Comparison of ENCODE assay signal across 8 cellular contexts in the genomic region with DNA sequence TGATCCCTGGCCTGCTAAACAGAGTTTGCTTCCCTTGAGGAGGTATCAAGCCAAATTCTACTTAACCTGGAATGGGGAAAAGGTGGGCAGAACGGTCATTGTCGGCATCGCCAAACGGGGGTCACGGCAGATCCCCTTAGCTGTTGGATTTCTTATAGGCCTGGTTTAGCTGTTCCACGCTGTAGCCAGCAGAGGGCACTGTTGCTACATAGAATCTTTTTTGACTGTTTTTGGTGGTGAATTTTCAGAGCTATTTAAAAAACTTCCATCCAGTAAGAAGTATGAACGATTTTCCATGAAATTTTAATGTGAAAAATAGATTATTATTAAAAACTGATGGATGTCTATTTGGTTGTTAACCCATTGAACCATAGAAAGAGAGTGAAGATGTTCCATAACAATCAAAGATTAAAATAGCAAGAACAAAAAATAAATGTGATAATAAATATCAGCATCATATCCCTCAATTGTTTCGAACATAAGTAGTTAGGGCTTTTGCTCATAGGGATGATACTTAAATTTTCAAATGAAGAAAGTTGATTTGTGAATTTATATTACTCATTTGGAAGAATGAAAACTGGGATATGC. TPM values are rescaled to one million over a fixed set of nuclear protein-coding genes. Genes with fewer than 3 reads are reported as not detected.
A peak's percentile ranks its signal among the peaks of the same experiment; 100 is the strongest.
DNase-seq lines count a peak whose midpoint lies in the region; ATAC-seq and TF ChIP-seq lines count a peak whose summit lies in the region.

No MANE protein-coding gene starts in this region.

- DNase-seq in CD4-positive, CD25-positive, alpha-beta regulatory T cell: peak; percentile 1 to 41 (median 41)
- DNase-seq in NCI-H2227 (lab: John Stamatoyannopoulos, UW; ENCODE audit: unreplicated experiment): peak; percentile 58
- peak; percentile 5 for DNase-seq in activated T-helper 1 cell treated with anti-CD3 and anti-CD28 coated beads, Interleukin-12 subunit alpha, Interleukin-12 subunit beta, Interleukin-2, Interleukin-4 antibody, amounts not matched to agents 30 ng/mL and 10 ng/mL and 1 ng/mL, durations not matched to agents 14 hours and 24 hours and 36 hours (ENCODE audit: low spot score)
- peak in 3 of 5 donors; percentile 10 to 31 (median 16) for DNase-seq in heart left ventricle
- DNase-seq in prostate gland (ENCODE audit: low spot score): no peak
- no peak for DNase-seq in NCI-H2081 treated with DMSO at 0.1 percent for 48 hours (lab: John Stamatoyannopoulos, UW)

- no peak overlapping the region for H3K4me3 ChIP-seq in CD4-positive, CD25-positive, alpha-beta regulatory T cell (ENCODE audit: low read depth, low read length)
- H3K4me3 ChIP-seq in heart left ventricle (peak overlapping the region in 7 of 12 donors; percentile 37 to 59 (median 50)), prostate gland (no peak overlapping the region)

- no peak overlapping the region for H3K27ac ChIP-seq in CD4-positive, CD25-positive, alpha-beta regulatory T cell (ENCODE audit: insufficient read depth, low read length, poor library complexity, severe bottlenecking)
- no peak overlapping the region for H3K27ac ChIP-seq in heart left ventricle
- H3K27ac ChIP-seq in prostate gland: no peak overlapping the region

- H3K36me3 ChIP-seq in CD4-positive, CD25-positive, alpha-beta regulatory T cell (ENCODE audit: control insufficient read depth, insufficient read depth, low read length): no peaks in the 10 kb centered on the region
- H3K36me3 ChIP-seq in heart left ventricle (no peaks in the 10 kb centered on the region), prostate gland (no peaks in the 10 kb centered on the region)

- no peaks in the 10 kb centered on the region for H3K4me1 Mint-ChIP-seq in CD4-positive, CD25-positive, alpha-beta regulatory T cell
- no peaks in the 10 kb centered on the region for H3K4me1 Mint-ChIP-seq in activated T-helper 1 cell treated with anti-CD3 and anti-CD28 coated beads, Interleukin-12 subunit alpha, Interleukin-12 subunit beta, Interleukin-2, Interleukin-4 antibody, amounts not matched to agents 30 ng/mL and 10 ng/mL and 1 ng/mL, durations not matched to agents 14 hours and 24 hours and 36 hours (ENCODE audit: low read depth)

- H3K27me3 ChIP-seq in CD4-positive, CD25-positive, alpha-beta regulatory T cell (ENCODE audit: control insufficient read depth, insufficient read depth, low read length): no peaks in the 10 kb centered on the region
- peaks cover 0 to 35% (median 0%) of the 10 kb centered on the region in 9 donors for H3K27me3 ChIP-seq in heart left ventricle
- H3K27me3 ChIP-seq in prostate gland (replicated peaks; ENCODE audit: insufficient read depth): no peaks in the 10 kb centered on the region

- 7 to 13% (median 12%) methylated on average over 8 of the region's 8 CpGs for WGBS in heart left ventricle, 4 donors
- WGBS in prostate gland: 9% methylated on average over 8 of the region's 8 CpGs

- ATAC-seq in CD4-positive, CD25-positive, alpha-beta regulatory T cell (ENCODE audit: low read depth in 2 of 2): no peak
- ATAC-seq in GM18868 (IDR thresholded peaks at IDR 0.05; ENCODE audit: unreplicated experiment) (peak; percentile 61), heart left ventricle (peak in 1 of 4 donors; percentile 51), GM21619 (IDR thresholded peaks at IDR 0.05; ENCODE audit: unreplicated experiment) (no peak)

- H3K9me3 Mint-ChIP-seq in CD4-positive, CD25-positive, alpha-beta regulatory T cell: peaks cover 0 to 1% (median 0%) of the 10 kb centered on the region in 7 donors
- H3K9me3 Mint-ChIP-seq in activated T-helper 1 cell treated with anti-CD3 and anti-CD28 coated beads, Interleukin-12 subunit alpha, Interleukin-12 subunit beta, Interleukin-2, Interleukin-4 antibody, amounts not matched to agents 30 ng/mL and 10 ng/mL and 1 ng/mL, durations not matched to agents 14 hours and 24 hours and 36 hours: no peaks in the 10 kb centered on the region

- TF ChIP-seq POLR2A in heart left ventricle (IDR thresholded peaks at IDR 0.05) (no peak), prostate gland (IDR thresholded peaks at IDR 0.05) (no peak)

- H3K27ac Mint-ChIP-seq in CD4-positive, CD25-positive, alpha-beta regulatory T cell: no peak overlapping the region
- H3K27ac Mint-ChIP-seq in activated T-helper 1 cell treated with anti-CD3 and anti-CD28 coated beads, Interleukin-12 subunit alpha, Interleukin-12 subunit beta, Interleukin-2, Interleukin-4 antibody, amounts not matched to agents 30 ng/mL and 10 ng/mL and 1 ng/mL, durations not matched to agents 14 hours and 24 hours and 36 hours: no peak overlapping the region

- peaks cover 6% of the 10 kb centered on the region for H3K27me3 Mint-ChIP-seq in CD4-positive, CD25-positive, alpha-beta regulatory T cell
- peaks cover 4% of the 10 kb centered on the region for H3K27me3 Mint-ChIP-seq in activated T-helper 1 cell treated with anti-CD3 and anti-CD28 coated beads, Interleukin-12 subunit alpha, Interleukin-12 subunit beta, Interleukin-2, Interleukin-4 antibody, amounts not matched to agents 30 ng/mL and 10 ng/mL and 1 ng/mL, durations not matched to agents 14 hours and 24 hours and 36 hours (ENCODE audit: insufficient read depth)

- intact Hi-C loops in activated T-helper 1 cell treated with anti-CD3 and anti-CD28 coated beads, Interleukin-12 subunit alpha, Interleukin-12 subunit beta, Interleukin-2, Interleukin-4 antibody, amounts not matched to agents 30 ng/mL and 10 ng/mL and 1 ng/mL, durations not matched to agents 14 hours and 24 hours and 36 hours (cut with micrococcal nuclease): loop anchor here (5.0 to 10.0 kb wide), 2 partner anchors 151 to 409 kb away; partner anchors contain the start of gene LDOC1
- intact Hi-C loops in heart left ventricle (cut with DNase I) (loop anchor here in 1 of 10 donors (10.0 kb wide), 1 partner anchor 509 kb away; no protein-coding TSS in a partner anchor), prostate gland (cut with DNase I) (no loop called here)

- no peaks in the 10 kb centered on the region for H3K9me3 ChIP-seq in CD4-positive, CD25-positive, alpha-beta regulatory T cell (ENCODE audit: control insufficient read depth in 2 of 2, low read length in 2 of 2)
- H3K9me3 ChIP-seq in heart left ventricle: no peaks in the 10 kb centered on the region
- no peaks in the 10 kb centered on the region for H3K9me3 ChIP-seq in prostate gland

- no peak overlapping the region for H3K4me3 Mint-ChIP-seq in CD4-positive, CD25-positive, alpha-beta regulatory T cell
- H3K4me3 Mint-ChIP-seq in activated T-helper 1 cell treated with anti-CD3 and anti-CD28 coated beads, Interleukin-12 subunit alpha, Interleukin-12 subunit beta, Interleukin-2, Interleukin-4 antibody, amounts not matched to agents 30 ng/mL and 10 ng/mL and 1 ng/mL, durations not matched to agents 14 hours and 24 hours and 36 hours: peak overlapping the region; percentile 28

- H3K4me1 ChIP-seq in CD4-positive, CD25-positive, alpha-beta regulatory T cell (ENCODE audit: control insufficient read depth, insufficient read depth, low read length, poor library complexity, severe bottlenecking): no peaks in the 10 kb centered on the region
- H3K4me1 ChIP-seq in heart left ventricle (no peaks in the 10 kb centered on the region), prostate gland (replicated peaks) (no peaks in the 10 kb centered on the region)

- no peaks in the 10 kb centered on the region for H3K36me3 Mint-ChIP-seq in CD4-positive, CD25-positive, alpha-beta regulatory T cell
- H3K36me3 Mint-ChIP-seq in activated T-helper 1 cell treated with anti-CD3 and anti-CD28 coated beads, Interleukin-12 subunit alpha, Interleukin-12 subunit beta, Interleukin-2, Interleukin-4 antibody, amounts not matched to agents 30 ng/mL and 10 ng/mL and 1 ng/mL, durations not matched to agents 14 hours and 24 hours and 36 hours (ENCODE audit: low read depth): no peaks in the 10 kb centered on the region

- peak; percentile 56 to 84 (median 70) for TF ChIP-seq CTCF in heart left ventricle (IDR thresholded peaks at IDR 0.05)
- TF ChIP-seq CTCF in prostate gland (IDR thresholded peaks at IDR 0.05): peak; percentile 16 to 51 (median 44)

RNA-seq across cellular contexts. Expression of gene LINC00632, which starts 56.6 kb away (rescaled TPM):
- 0.54 TPM for total RNA-seq in CD4-positive, CD25-positive, alpha-beta regulatory T cell
- not detected for polyA plus RNA-seq in CD4-positive, CD25-positive, alpha-beta regulatory T cell
- total RNA-seq in activated T-helper 1 cell treated with anti-CD3 and anti-CD28 coated beads, Interleukin-12 subunit alpha, Interleukin-12 subunit beta, Interleukin-2, Interleukin-4 antibody, amounts not matched to agents 30 ng/mL and 10 ng/mL and 1 ng/mL, durations not matched to agents 14 hours and 24 hours and 36 hours: 3.3 and 4.1 TPM in 2 replicates
- total RNA-seq in heart left ventricle (100 to 1,000 TPM in 3 of 9 donors, 10 to 100 TPM in 6; 36.3 to 716 (median 59.1) TPM), prostate gland (10 to 100 TPM in 1 of 2 donors, 1 to 10 TPM in 1; 6.5 to 13.5 TPM)
- 10 to 100 TPM in 1 of 2 donors, 1 to 10 TPM in 1; 4.7 to 14.9 TPM for polyA plus RNA-seq in heart left ventricle

Comparison
In these comparisons a context has a peak if more than half of its experiments do, and no peak if none do; other contexts are left out.
1. DNase-seq: peak in CD4-positive, CD25-positive, alpha-beta regulatory T cell (3 of 3), NCI-H2227 (single experiment), activated T-helper 1 cell treated with anti-CD3 and anti-CD28 coated beads, Interleukin-12 subunit alpha, Interleukin-12 subunit beta, Interleukin-2, Interleukin-4 antibody, amounts not matched to agents 30 ng/mL and 10 ng/mL and 1 ng/mL, durations not matched to agents 14 hours and 24 hours and 36 hours (single experiment) and heart left ventricle (3 of 5); none in prostate gland (single experiment) and NCI-H2081 treated with DMSO at 0.1 percent for 48 hours (single experiment).
2. H3K4me3 ChIP-seq: peak in heart left ventricle (7 of 12); none in CD4-positive, CD25-positive, alpha-beta regulatory T cell (single experiment) and prostate gland (0 of 2).